11 cellular contexts compared by ENCODE assay signal in the genomic region with DNA sequence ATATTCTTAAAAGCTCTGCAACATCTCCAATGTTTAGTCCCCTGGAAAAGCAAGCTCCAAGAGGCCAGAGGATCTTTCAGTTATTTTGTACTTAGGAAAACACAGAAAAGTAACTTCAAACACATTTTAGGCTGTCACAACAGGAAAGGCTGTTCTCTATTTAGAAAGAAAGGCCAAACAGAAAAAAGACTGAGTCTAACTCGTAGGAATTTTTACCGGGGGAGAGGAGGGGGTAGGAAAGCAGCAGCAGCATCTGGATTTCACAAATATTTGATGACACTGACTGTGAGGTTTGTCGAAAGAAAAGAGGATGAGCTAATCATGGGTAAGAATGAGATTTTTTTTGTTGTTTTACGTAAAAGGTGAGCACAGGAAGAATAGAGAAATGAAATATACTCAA.
DNase-seq lines count a peak whose midpoint lies in the region; ATAC-seq and TF ChIP-seq lines count a peak whose summit lies in the region.
"Had no signal": no experiment of that assay in that cellular context is flagged by ENCODE, and none has a peak within 500 bp of the region (broad histone marks: within the 10 kb centered on the region; RNA-seq: fewer than 3 reads in every experiment).

No MANE protein-coding gene starts in this region.

- 12 to 36% methylated on average over 3 to 4 of the region's 4 CpGs for WGBS in gastroesophageal sphincter (ENCODE audit: low coverage in 1 of 2), 2 donors

- no peaks in the 10 kb centered on the region for H3K36me3 ChIP-seq in gastroesophageal sphincter

- ATAC-seq in gastroesophageal sphincter (peak; percentile 25), sciatic nerve (peak; percentile 74)
- ATAC-seq: activated T-helper 17 cell treated with anti-CD3 and anti-CD28 coated beads, Interleukin-2, amount 50 U/mL, for 72 hours had no signal

- no peaks in the 10 kb centered on the region for H3K9me3 Mint-ChIP-seq in activated CD4-positive, alpha-beta T cell treated with anti-CD3 and anti-CD28 coated beads, Interleukin-2, amount 10 ng/mL, durations not matched to agents 24 days and 14 days
- H3K9me3 Mint-ChIP-seq: activated CD4-positive, alpha-beta T cell treated with anti-CD3 and anti-CD28 coated beads, Interleukin-2, amount 10 ng/mL, durations not matched to agents 7 days and 5 days; activated T-helper 17 cell treated with anti-CD3 and anti-CD28 coated beads, Interleukin-2, amount 50 U/mL, for 72 hours; CD4-positive, alpha-beta memory T cell had no signal

- H3K36me3 Mint-ChIP-seq in activated CD4-positive, alpha-beta T cell treated with anti-CD3 and anti-CD28 coated beads, Interleukin-2, amount 10 ng/mL, durations not matched to agents 24 days and 14 days (ENCODE audit: low read depth) = peaks cover 2% of the 10 kb centered on the region

- no peak overlapping the region for H3K4me3 ChIP-seq in gastroesophageal sphincter

- H3K27ac Mint-ChIP-seq in activated CD4-positive, alpha-beta T cell treated with anti-CD3 and anti-CD28 coated beads, Interleukin-2, amount 10 ng/mL, durations not matched to agents 24 days and 14 days = no peak overlapping the region
- H3K27ac Mint-ChIP-seq: activated CD4-positive, alpha-beta T cell treated with anti-CD3 and anti-CD28 coated beads, Interleukin-2, amount 10 ng/mL, durations not matched to agents 7 days and 5 days; activated T-helper 17 cell treated with anti-CD3 and anti-CD28 coated beads, Interleukin-2, amount 50 U/mL, for 72 hours had no signal

- H3K27ac ChIP-seq in gastroesophageal sphincter = peak overlapping the region in 1 of 4 donors; percentile 40

- peaks cover 0 to 9% (median 3%) of the 10 kb centered on the region in 3 donors for H3K4me1 ChIP-seq in gastroesophageal sphincter

- no peak for TF ChIP-seq POLR2A in gastroesophageal sphincter (IDR thresholded peaks at IDR 0.05)

- DNase-seq in GM03348 (ENCODE audit: low spot score) (peak; percentile 80), amniotic epithelial cell (ENCODE audit: low read depth) (peak; percentile 77), sciatic nerve (ENCODE audit: low spot score) (no peak), NCI-H2029 (lab: John Stamatoyannopoulos, UW) (no peak), MV-4-11 (lab: John Stamatoyannopoulos, UW) (no peak), NCI-H1048 (lab: John Stamatoyannopoulos, UW) (no peak)
- no peak for DNase-seq in activated CD4-positive, alpha-beta T cell treated with anti-CD3 and anti-CD28 coated beads, Interleukin-2, amount 10 ng/mL, durations not matched to agents 24 days and 14 days
- DNase-seq: activated CD4-positive, alpha-beta T cell treated with anti-CD3 and anti-CD28 coated beads, Interleukin-2, amount 10 ng/mL, durations not matched to agents 7 days and 5 days; CD4-positive, alpha-beta memory T cell had no signal

- H3K4me3 Mint-ChIP-seq in activated CD4-positive, alpha-beta T cell treated with anti-CD3 and anti-CD28 coated beads, Interleukin-2, amount 10 ng/mL, durations not matched to agents 24 days and 14 days = no peak overlapping the region
- H3K4me3 Mint-ChIP-seq: activated CD4-positive, alpha-beta T cell treated with anti-CD3 and anti-CD28 coated beads, Interleukin-2, amount 10 ng/mL, durations not matched to agents 7 days and 5 days; activated T-helper 17 cell treated with anti-CD3 and anti-CD28 coated beads, Interleukin-2, amount 50 U/mL, for 72 hours; CD4-positive, alpha-beta memory T cell had no signal

- peaks cover 3% of the 10 kb centered on the region for H3K4me1 Mint-ChIP-seq in activated CD4-positive, alpha-beta T cell treated with anti-CD3 and anti-CD28 coated beads, Interleukin-2, amount 10 ng/mL, durations not matched to agents 24 days and 14 days
- H3K4me1 Mint-ChIP-seq: activated CD4-positive, alpha-beta T cell treated with anti-CD3 and anti-CD28 coated beads, Interleukin-2, amount 10 ng/mL, durations not matched to agents 7 days and 5 days; activated T-helper 17 cell treated with anti-CD3 and anti-CD28 coated beads, Interleukin-2, amount 50 U/mL, for 72 hours; CD4-positive, alpha-beta memory T cell had no signal

- TF ChIP-seq EP300 in gastroesophageal sphincter (IDR thresholded peaks at IDR 0.05) = no peak

- intact Hi-C loops in sciatic nerve (cut with DNase I) = no loop called here
- intact Hi-C loops in activated CD4-positive, alpha-beta T cell treated with anti-CD3 and anti-CD28 coated beads, Interleukin-2, amount 10 ng/mL, durations not matched to agents 24 days and 14 days (cut with micrococcal nuclease) = no loop called here

- H3K9me3 ChIP-seq in gastroesophageal sphincter = no peaks in the 10 kb centered on the region

- no peak for TF ChIP-seq CTCF in gastroesophageal sphincter (IDR thresholded peaks at IDR 0.05)

- no peaks in the 10 kb centered on the region for H3K27me3 ChIP-seq in gastroesophageal sphincter

- no peaks in the 10 kb centered on the region for H3K27me3 Mint-ChIP-seq in activated CD4-positive, alpha-beta T cell treated with anti-CD3 and anti-CD28 coated beads, Interleukin-2, amount 10 ng/mL, durations not matched to agents 24 days and 14 days
- H3K27me3 Mint-ChIP-seq: activated CD4-positive, alpha-beta T cell treated with anti-CD3 and anti-CD28 coated beads, Interleukin-2, amount 10 ng/mL, durations not matched to agents 7 days and 5 days; activated T-helper 17 cell treated with anti-CD3 and anti-CD28 coated beads, Interleukin-2, amount 50 U/mL, for 72 hours; CD4-positive, alpha-beta memory T cell had no signal

Comparison
In these comparisons a context has a peak if more than half of its experiments do, and no peak if none do; other contexts are left out.
1. DNase-seq: peak in GM03348 (single experiment) and amniotic epithelial cell (single experiment); none in sciatic nerve (single experiment), activated CD4-positive, alpha-beta T cell treated with anti-CD3 and anti-CD28 coated beads, Interleukin-2, amount 10 ng/mL, durations not matched to agents 24 days and 14 days (single experiment), NCI-H2029 (single experiment), MV-4-11 (single experiment) and NCI-H1048 (single experiment).